ENCODE assay signal across 9 cellular contexts in the genomic region with DNA sequence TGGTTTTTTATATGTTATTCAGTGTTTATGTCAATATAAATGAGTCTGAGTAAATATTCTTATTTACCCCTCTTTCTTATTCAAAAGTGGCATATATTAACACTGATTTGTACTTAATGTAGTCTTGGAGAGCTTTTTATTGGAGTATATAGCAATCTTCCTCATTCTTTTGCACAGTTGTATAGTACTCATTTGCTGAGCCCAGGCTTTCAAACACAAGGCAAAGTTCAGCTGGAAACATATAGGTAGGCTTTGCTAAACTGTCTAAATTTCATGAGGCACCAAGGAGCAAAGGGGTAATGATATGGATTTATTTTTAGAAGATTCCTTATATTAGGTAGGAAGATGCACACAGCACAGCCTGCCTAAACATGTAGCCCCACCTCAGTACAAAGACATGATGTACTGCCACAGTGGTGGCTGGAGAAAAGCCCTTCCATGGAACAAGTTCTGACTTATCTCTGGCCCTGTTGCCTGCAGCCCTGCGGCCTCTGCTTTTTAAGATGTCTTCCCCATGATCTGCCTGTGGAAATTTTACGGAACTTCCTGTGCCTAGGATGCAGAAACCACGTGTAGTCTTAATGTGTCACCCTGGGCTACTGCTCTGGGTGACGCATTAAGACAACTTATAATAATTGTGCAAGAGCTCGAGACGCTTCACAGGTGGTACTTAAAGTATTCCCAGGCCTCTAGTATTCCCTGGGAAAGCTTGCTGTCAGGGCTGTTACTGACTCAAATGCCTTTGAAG. TPM values are rescaled to one million over a fixed set of nuclear protein-coding genes. Genes with fewer than 3 reads are reported as not detected.
DNase-seq lines count a peak whose midpoint lies in the region; ATAC-seq and TF ChIP-seq lines count a peak whose summit lies in the region.
"Had no signal": no experiment of that assay in that cellular context is flagged by ENCODE, and none has a peak within 500 bp of the region (broad histone marks: within the 10 kb centered on the region; RNA-seq: fewer than 3 reads in every experiment).

No MANE protein-coding gene starts in this region.

- H3K4me1 Mint-ChIP-seq in activated CD4-positive, alpha-beta T cell treated with anti-CD3 and anti-CD28 coated beads, Interleukin-2, amount 10 ng/mL, durations not matched to agents 24 days and 14 days, result peaks cover 82% of the 10 kb centered on the region
- H3K4me1 Mint-ChIP-seq in T-helper 17 cell, result peaks cover 80% of the 10 kb centered on the region

- H3K9me3 ChIP-seq in T-helper 17 cell (ENCODE audit: control insufficient read depth, low read length, poor library complexity, severe bottlenecking), result no peaks in the 10 kb centered on the region
- no peaks in the 10 kb centered on the region for H3K9me3 ChIP-seq in stomach

- peaks cover 10% of the 10 kb centered on the region for H3K36me3 Mint-ChIP-seq in activated CD4-positive, alpha-beta T cell treated with anti-CD3 and anti-CD28 coated beads, Interleukin-2, amount 10 ng/mL, durations not matched to agents 24 days and 14 days (ENCODE audit: low read depth)
- H3K36me3 Mint-ChIP-seq in T-helper 17 cell (ENCODE audit: low read depth), result no peaks in the 10 kb centered on the region

- TF ChIP-seq EP300 in stomach (IDR thresholded peaks at IDR 0.05), result no peak

- H3K27ac Mint-ChIP-seq in activated CD4-positive, alpha-beta T cell treated with anti-CD3 and anti-CD28 coated beads, Interleukin-2, amount 10 ng/mL, durations not matched to agents 24 days and 14 days, result peak overlapping the region; percentile 45
- peak overlapping the region; percentile 100 for H3K27ac Mint-ChIP-seq in T-helper 17 cell

- no peaks in the 10 kb centered on the region for H3K27me3 Mint-ChIP-seq in activated CD4-positive, alpha-beta T cell treated with anti-CD3 and anti-CD28 coated beads, Interleukin-2, amount 10 ng/mL, durations not matched to agents 24 days and 14 days
- H3K27me3 Mint-ChIP-seq in T-helper 17 cell, result no peaks in the 10 kb centered on the region

- TF ChIP-seq POLR2A in stomach (IDR thresholded peaks at IDR 0.05), result no peak

- no peak for TF ChIP-seq CTCF in fibroblast of villous mesenchyme (IDR thresholded peaks at IDR 0.05; ENCODE audit: insufficient read depth, low read depth, low read length)
- TF ChIP-seq CTCF in stomach (IDR thresholded peaks at IDR 0.05), result no peak

- intact Hi-C loops in activated CD4-positive, alpha-beta T cell treated with anti-CD3 and anti-CD28 coated beads, Interleukin-2, amount 10 ng/mL, durations not matched to agents 24 days and 14 days (cut with micrococcal nuclease), result loop anchor here (10.0 kb wide), 3 partner anchors 357 to 787 kb away; no protein-coding TSS in a partner anchor
- intact Hi-C loops in stomach (cut with DNase I; ENCODE audit: low total_unique reads), result no loop called here

- no peak overlapping the region for H3K4me3 ChIP-seq in fibroblast of villous mesenchyme (ENCODE audit: low read depth, low read length)
- H3K4me3 ChIP-seq in stomach, result no peak overlapping the region

- ATAC-seq in T-helper 17 cell, result no peak

- peak overlapping the region in 3 of 5 donors; percentile 97 to 99 (median 98) for H3K27ac ChIP-seq in stomach

- peaks cover 73 to 98% (median 78%) of the 10 kb centered on the region in 4 donors for H3K4me1 ChIP-seq in stomach

- H3K27me3 ChIP-seq in stomach, result no peaks in the 10 kb centered on the region

- peak; percentile 54 for DNase-seq in activated CD4-positive, alpha-beta T cell treated with anti-CD3 and anti-CD28 coated beads, Interleukin-2, amount 10 ng/mL, durations not matched to agents 24 days and 14 days
- no peak for DNase-seq in activated CD4-positive, alpha-beta T cell treated with anti-CD3 and anti-CD28 coated beads, Interleukin-2, amount 50 U/mL, for 4 hours
- DNase-seq in T-helper 17 cell (no peak), fibroblast of villous mesenchyme (ENCODE audit: low read depth) (peak; percentile 74), stomach (no peak), SKM-1 treated with dmso at 0.1 percent for 144 hours (lab: John Stamatoyannopoulos, UW; ENCODE audit: unreplicated experiment) (no peak), NCI-H187 (lab: John Stamatoyannopoulos, UW) (no peak), GM19240 (ENCODE audit: insufficient read length, low spot score) (no peak)
- DNase-seq: kidney had no signal

- no peaks in the 10 kb centered on the region for H3K36me3 ChIP-seq in stomach

- H3K4me3 Mint-ChIP-seq in activated CD4-positive, alpha-beta T cell treated with anti-CD3 and anti-CD28 coated beads, Interleukin-2, amount 10 ng/mL, durations not matched to agents 24 days and 14 days, result no peak overlapping the region
- H3K4me3 Mint-ChIP-seq in T-helper 17 cell, result no peak overlapping the region

- WGBS in stomach, 5 donors, result 78 to 91% (median 84%) methylated on average over 6 of the region's 6 CpGs

- peaks cover 8% of the 10 kb centered on the region for H3K9me3 Mint-ChIP-seq in activated CD4-positive, alpha-beta T cell treated with anti-CD3 and anti-CD28 coated beads, Interleukin-2, amount 10 ng/mL, durations not matched to agents 24 days and 14 days

RNA-seq across cellular contexts. Expression of a gene that starts 9.6 kb away (rescaled TPM):
- total RNA-seq in activated CD4-positive, alpha-beta T cell treated with anti-CD3 and anti-CD28 coated beads, Interleukin-2, amount 10 ng/mL, durations not matched to agents 24 days and 14 days, result 45.2 and 53.6 TPM in 2 replicates
- total RNA-seq in T-helper 17 cell, result 100 to 1,000 TPM; 307 TPM
- 18.4 and 35.8 TPM in 2 replicates for total RNA-seq in fibroblast of villous mesenchyme
- 100 to 1,000 TPM in 3 of 5 donors, 10 to 100 TPM in 2; 39.3 to 605 (median 130) TPM for total RNA-seq in stomach
- polyA plus RNA-seq in stomach, result 100 to 1,000 TPM; 111 to 122 (median 115) TPM

RNA-seq across cellular contexts. Expression of a gene that starts 56.9 kb away (rescaled TPM):
- 26.3 and 31.1 TPM in 2 replicates for total RNA-seq in activated CD4-positive, alpha-beta T cell treated with anti-CD3 and anti-CD28 coated beads, Interleukin-2, amount 10 ng/mL, durations not matched to agents 24 days and 14 days
- 10 to 100 TPM; 30.8 to 36.4 TPM for total RNA-seq in T-helper 17 cell
- 20.6 and 23.3 TPM in 2 replicates for total RNA-seq in fibroblast of villous mesenchyme
- total RNA-seq in stomach, result 100 to 1,000 TPM in 1 of 5 donors, 10 to 100 TPM in 3, under 1 TPM in 1; 0.58 to 125 (median 32.7) TPM
- polyA plus RNA-seq in stomach, result 10 to 100 TPM; 21.7 to 27.0 (median 21.8) TPM

RNA-seq across cellular contexts. Expression of a gene that starts 57.3 kb away (rescaled TPM):
- total RNA-seq in activated CD4-positive, alpha-beta T cell treated with anti-CD3 and anti-CD28 coated beads, Interleukin-2, amount 10 ng/mL, durations not matched to agents 24 days and 14 days, result 38.3 and 41.8 TPM in 2 replicates
- total RNA-seq in T-helper 17 cell, result 10 to 100 TPM; 68.0 to 71.1 TPM
- 50.9 and 69.5 TPM in 2 replicates for total RNA-seq in fibroblast of villous mesenchyme
- total RNA-seq in stomach, result 100 to 1,000 TPM in 1 of 5 donors, 10 to 100 TPM in 4; 24.9 to 550 (median 68.3) TPM
- 10 to 100 TPM; 13.2 to 27.2 (median 18.2) TPM for polyA plus RNA-seq in stomach

Comparison
In these comparisons a context has a peak if more than half of its experiments do, and no peak if none do; other contexts are left out.
1. DNase-seq: peak in activated CD4-positive, alpha-beta T cell treated with anti-CD3 and anti-CD28 coated beads, Interleukin-2, amount 10 ng/mL, durations not matched to agents 24 days and 14 days (single experiment) and fibroblast of villous mesenchyme (single experiment); none in activated CD4-positive, alpha-beta T cell treated with anti-CD3 and anti-CD28 coated beads, Interleukin-2, amount 50 U/mL, for 4 hours (0 of 2), T-helper 17 cell (0 of 3), stomach (single experiment), SKM-1 treated with dmso at 0.1 percent for 144 hours (single experiment), NCI-H187 (0 of 2) and GM19240 (single experiment).